In the genomic region with DNA sequence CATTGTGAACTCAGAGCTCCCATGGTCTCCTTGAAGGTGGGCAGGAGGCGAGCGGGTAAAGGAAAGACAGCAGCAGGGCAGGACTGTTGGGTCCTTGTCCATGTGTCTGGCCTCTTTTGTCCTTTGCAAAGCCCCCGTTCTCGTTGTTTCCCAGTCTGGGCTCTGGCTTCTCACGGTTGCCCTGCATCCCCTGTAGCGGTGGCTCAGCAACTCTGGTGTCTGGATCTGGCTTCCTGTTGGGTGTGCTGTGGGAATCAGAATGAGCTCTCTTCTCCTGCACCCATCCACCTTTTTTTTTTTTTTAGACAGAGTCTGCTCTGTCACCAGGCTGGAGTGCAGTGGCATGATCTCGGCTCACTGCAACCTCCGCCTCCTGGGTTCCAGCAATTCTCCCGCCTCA, we compare ENCODE assay signal across 21 cellular contexts.
"Had no signal": no experiment of that assay in that cellular context is flagged by ENCODE, and none has a peak within 500 bp of the region (broad histone marks: within the 10 kb centered on the region; RNA-seq: fewer than 3 reads in every experiment).

No MANE protein-coding gene starts in this region.

- DNase-seq: activated CD4-positive, alpha-beta T cell treated with anti-CD3 and anti-CD28 coated beads for 36 hours; activated CD4-positive, alpha-beta T cell treated with anti-CD3 and anti-CD28 coated beads, Interleukin-2, amount 50 U/mL, for 4 hours; activated CD4-positive, CD25-positive, alpha-beta regulatory T cell; activated CD8-positive, alpha-beta memory T cell treated with anti-CD3 and anti-CD28 coated beads for 24 hours; activated effector memory CD4-positive, alpha-beta T cell treated with anti-CD3 and anti-CD28 coated beads, Interleukin-2, amount 50 U/mL, for 16 hours; activated naive CD4-positive, alpha-beta T cell treated with anti-CD3 and anti-CD28 coated beads, Interleukin-2, amount 10 ng/mL, durations not matched to agents 7 days and 5 days; activated naive CD8-positive, alpha-beta T cell treated with anti-CD3 and anti-CD28 coated beads, Interleukin-2, amount 10 ng/mL, durations not matched to agents 7 days and 5 days; amniotic stem cell; brain microvascular endothelial cell; cortex of kidney; effector memory CD8-positive, alpha-beta T cell; heart left ventricle; SK-N-SH; stimulated activated CD4-positive, alpha-beta T cell treated with anti-CD3 and anti-CD28 coated beads, Interleukin-2, amount 100 ng/mL, for 48 hours; stimulated activated naive CD8-positive, alpha-beta T cell treated with anti-CD3 and anti-CD28 coated beads, Interleukin-15, Interleukin-2, amounts not matched to agents 100 U/mL and 50 U/mL, for 24 hours; SW 1271 had no signal

- H3K4me3 ChIP-seq: heart left ventricle, mucosa of descending colon, ovary, thyroid gland, upper lobe of left lung, vagina had no signal

- H3K36me3 ChIP-seq: ovary had no signal

- H3K9me3 ChIP-seq: heart left ventricle, mucosa of descending colon, ovary, SK-N-SH, thyroid gland, upper lobe of left lung, vagina had no signal

- H3K27ac ChIP-seq: brain microvascular endothelial cell had no signal

- H3K27me3 ChIP-seq: brain microvascular endothelial cell, heart left ventricle, ovary, thyroid gland, upper lobe of left lung, vagina had no signal

- ATAC-seq: activated CD4-positive, alpha-beta T cell treated with anti-CD3 and anti-CD28 coated beads for 36 hours; effector memory CD8-positive, alpha-beta T cell; heart left ventricle; stimulated activated naive CD8-positive, alpha-beta T cell treated with anti-CD3 and anti-CD28 coated beads, Interleukin-15, Interleukin-2, amounts not matched to agents 100 U/mL and 50 U/mL, for 24 hours had no signal
